1 cellular context compared by ENCODE assay signal in the genomic region with DNA sequence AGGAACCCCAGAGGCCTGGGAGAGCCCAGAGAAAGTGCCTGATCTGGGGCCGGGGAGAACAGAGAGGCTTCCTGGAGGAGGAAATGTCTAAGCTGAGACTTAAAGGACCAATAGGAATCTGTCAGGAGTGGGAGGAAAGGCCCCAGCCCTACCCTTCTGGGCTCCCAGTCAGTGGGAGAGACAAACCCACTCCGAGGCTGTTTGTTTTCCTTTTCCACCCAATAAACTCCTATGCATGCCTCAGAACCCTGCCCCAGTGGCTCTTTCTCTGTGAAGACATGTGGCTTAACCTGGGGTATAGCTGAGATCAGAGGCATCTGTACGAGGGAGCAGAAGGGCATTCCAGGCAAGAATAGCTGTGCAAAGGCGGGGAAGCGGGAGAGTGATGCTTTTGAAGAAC.
TF ChIP-seq lines count a peak whose summit lies in the region.

No MANE protein-coding gene starts in this region.

TF ChIP-seq in HCT116, 20 proteins besides CTCF, POLR2A, EP300 and RAD21 (continued from another document):
- TF ChIP-seq FOSL1 (IDR thresholded peaks at IDR 0.05; ENCODE audit: low read depth): no peak
- no peak for TF ChIP-seq MAX (IDR thresholded peaks at IDR 0.05)
- TF ChIP-seq JUND (IDR thresholded peaks at IDR 0.05): no peak
- TF ChIP-seq, protein P1, sequence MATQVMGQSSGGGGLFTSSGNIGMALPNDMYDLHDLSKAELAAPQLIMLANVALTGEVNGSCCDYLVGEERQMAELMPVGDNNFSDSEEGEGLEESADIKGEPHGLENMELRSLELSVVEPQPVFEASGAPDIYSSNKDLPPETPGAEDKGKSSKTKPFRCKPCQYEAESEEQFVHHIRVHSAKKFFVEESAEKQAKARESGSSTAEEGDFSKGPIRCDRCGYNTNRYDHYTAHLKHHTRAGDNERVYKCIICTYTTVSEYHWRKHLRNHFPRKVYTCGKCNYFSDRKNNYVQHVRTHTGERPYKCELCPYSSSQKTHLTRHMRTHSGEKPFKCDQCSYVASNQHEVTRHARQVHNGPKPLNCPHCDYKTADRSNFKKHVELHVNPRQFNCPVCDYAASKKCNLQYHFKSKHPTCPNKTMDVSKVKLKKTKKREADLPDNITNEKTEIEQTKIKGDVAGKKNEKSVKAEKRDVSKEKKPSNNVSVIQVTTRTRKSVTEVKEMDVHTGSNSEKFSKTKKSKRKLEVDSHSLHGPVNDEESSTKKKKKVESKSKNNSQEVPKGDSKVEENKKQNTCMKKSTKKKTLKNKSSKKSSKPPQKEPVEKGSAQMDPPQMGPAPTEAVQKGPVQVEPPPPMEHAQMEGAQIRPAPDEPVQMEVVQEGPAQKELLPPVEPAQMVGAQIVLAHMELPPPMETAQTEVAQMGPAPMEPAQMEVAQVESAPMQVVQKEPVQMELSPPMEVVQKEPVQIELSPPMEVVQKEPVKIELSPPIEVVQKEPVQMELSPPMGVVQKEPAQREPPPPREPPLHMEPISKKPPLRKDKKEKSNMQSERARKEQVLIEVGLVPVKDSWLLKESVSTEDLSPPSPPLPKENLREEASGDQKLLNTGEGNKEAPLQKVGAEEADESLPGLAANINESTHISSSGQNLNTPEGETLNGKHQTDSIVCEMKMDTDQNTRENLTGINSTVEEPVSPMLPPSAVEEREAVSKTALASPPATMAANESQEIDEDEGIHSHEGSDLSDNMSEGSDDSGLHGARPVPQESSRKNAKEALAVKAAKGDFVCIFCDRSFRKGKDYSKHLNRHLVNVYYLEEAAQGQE (IDR thresholded peaks at IDR 0.05; ENCODE audit: low read depth): no peak
- TF ChIP-seq, protein P2, sequence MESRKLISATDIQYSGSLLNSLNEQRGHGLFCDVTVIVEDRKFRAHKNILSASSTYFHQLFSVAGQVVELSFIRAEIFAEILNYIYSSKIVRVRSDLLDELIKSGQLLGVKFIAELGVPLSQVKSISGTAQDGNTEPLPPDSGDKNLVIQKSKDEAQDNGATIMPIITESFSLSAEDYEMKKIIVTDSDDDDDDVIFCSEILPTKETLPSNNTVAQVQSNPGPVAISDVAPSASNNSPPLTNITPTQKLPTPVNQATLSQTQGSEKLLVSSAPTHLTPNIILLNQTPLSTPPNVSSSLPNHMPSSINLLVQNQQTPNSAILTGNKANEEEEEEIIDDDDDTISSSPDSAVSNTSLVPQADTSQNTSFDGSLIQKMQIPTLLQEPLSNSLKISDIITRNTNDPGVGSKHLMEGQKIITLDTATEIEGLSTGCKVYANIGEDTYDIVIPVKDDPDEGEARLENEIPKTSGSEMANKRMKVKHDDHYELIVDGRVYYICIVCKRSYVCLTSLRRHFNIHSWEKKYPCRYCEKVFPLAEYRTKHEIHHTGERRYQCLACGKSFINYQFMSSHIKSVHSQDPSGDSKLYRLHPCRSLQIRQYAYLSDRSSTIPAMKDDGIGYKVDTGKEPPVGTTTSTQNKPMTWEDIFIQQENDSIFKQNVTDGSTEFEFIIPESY (IDR thresholded peaks at IDR 0.05; ENCODE audit: extremely low read depth, insufficient replicate concordance, low read length): no peak
- TF ChIP-seq SIN3A (IDR thresholded peaks at IDR 0.05; ENCODE audit: low read depth): no peak
